1 cellular context compared by ENCODE assay signal in the genomic region with DNA sequence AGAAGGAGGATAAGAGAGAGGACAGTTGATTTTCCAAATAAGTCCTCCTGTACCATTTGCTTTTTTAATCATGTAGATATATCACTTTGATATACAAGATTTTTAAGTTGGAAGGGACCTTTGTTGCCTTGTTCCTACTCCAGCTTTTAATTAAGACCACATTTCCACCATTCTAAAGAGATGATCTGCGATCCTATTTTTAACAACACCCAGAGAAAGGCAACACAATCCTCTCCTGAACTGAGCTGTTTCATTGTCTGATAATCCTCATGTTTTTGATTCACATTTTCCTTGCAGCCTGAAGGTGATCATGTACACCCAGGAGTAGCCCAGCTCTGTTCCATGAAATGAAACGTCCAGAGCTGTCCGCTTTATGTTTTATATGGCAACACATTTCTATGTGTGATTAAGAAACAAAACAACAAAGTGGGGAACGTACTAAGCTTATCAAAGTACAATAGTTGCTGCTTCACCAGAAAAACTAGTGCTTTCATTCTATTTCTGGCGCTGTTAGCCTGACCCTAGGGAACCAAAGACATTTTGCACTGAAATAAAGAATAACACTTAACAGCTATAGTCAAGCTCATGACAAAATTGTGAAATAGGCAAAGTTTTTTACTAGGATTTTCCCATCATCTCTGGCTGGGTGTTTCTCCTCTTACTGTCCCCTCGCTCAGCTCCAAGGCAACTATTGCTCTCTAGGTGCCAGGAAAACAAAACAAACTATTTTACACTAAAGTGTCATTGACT.
TF ChIP-seq lines count a peak whose summit lies in the region.

No MANE protein-coding gene starts in this region.

TF ChIP-seq in HepG2, 621 proteins besides CTCF, POLR2A, EP300 and RAD21:
- TF ChIP-seq, protein P1, sequence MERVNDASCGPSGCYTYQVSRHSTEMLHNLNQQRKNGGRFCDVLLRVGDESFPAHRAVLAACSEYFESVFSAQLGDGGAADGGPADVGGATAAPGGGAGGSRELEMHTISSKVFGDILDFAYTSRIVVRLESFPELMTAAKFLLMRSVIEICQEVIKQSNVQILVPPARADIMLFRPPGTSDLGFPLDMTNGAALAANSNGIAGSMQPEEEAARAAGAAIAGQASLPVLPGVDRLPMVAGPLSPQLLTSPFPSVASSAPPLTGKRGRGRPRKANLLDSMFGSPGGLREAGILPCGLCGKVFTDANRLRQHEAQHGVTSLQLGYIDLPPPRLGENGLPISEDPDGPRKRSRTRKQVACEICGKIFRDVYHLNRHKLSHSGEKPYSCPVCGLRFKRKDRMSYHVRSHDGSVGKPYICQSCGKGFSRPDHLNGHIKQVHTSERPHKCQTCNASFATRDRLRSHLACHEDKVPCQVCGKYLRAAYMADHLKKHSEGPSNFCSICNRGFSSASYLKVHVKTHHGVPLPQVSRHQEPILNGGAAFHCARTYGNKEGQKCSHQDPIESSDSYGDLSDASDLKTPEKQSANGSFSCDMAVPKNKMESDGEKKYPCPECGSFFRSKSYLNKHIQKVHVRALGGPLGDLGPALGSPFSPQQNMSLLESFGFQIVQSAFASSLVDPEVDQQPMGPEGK (CRISPR knock-in tag; IDR thresholded peaks at IDR 0.05), result no peak
- no peak for TF ChIP-seq BRCA1 (CRISPR knock-in tag; IDR thresholded peaks at IDR 0.05)
- TF ChIP-seq KLF15 (CRISPR knock-in tag; IDR thresholded peaks at IDR 0.05; ENCODE audit: borderline replicate concordance), result no peak
- TF ChIP-seq, protein P2, sequence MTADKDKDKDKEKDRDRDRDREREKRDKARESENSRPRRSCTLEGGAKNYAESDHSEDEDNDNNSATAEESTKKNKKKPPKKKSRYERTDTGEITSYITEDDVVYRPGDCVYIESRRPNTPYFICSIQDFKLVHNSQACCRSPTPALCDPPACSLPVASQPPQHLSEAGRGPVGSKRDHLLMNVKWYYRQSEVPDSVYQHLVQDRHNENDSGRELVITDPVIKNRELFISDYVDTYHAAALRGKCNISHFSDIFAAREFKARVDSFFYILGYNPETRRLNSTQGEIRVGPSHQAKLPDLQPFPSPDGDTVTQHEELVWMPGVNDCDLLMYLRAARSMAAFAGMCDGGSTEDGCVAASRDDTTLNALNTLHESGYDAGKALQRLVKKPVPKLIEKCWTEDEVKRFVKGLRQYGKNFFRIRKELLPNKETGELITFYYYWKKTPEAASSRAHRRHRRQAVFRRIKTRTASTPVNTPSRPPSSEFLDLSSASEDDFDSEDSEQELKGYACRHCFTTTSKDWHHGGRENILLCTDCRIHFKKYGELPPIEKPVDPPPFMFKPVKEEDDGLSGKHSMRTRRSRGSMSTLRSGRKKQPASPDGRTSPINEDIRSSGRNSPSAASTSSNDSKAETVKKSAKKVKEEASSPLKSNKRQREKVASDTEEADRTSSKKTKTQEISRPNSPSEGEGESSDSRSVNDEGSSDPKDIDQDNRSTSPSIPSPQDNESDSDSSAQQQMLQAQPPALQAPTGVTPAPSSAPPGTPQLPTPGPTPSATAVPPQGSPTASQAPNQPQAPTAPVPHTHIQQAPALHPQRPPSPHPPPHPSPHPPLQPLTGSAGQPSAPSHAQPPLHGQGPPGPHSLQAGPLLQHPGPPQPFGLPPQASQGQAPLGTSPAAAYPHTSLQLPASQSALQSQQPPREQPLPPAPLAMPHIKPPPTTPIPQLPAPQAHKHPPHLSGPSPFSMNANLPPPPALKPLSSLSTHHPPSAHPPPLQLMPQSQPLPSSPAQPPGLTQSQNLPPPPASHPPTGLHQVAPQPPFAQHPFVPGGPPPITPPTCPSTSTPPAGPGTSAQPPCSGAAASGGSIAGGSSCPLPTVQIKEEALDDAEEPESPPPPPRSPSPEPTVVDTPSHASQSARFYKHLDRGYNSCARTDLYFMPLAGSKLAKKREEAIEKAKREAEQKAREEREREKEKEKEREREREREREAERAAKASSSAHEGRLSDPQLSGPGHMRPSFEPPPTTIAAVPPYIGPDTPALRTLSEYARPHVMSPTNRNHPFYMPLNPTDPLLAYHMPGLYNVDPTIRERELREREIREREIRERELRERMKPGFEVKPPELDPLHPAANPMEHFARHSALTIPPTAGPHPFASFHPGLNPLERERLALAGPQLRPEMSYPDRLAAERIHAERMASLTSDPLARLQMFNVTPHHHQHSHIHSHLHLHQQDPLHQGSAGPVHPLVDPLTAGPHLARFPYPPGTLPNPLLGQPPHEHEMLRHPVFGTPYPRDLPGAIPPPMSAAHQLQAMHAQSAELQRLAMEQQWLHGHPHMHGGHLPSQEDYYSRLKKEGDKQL (CRISPR knock-in tag; IDR thresholded peaks at IDR 0.05; ENCODE audit: low read depth), result no peak
- no peak for TF ChIP-seq HNF4A (CRISPR knock-in tag; IDR thresholded peaks at IDR 0.05)
- TF ChIP-seq SP5 (CRISPR knock-in tag; IDR thresholded peaks at IDR 0.05; ENCODE audit: borderline replicate concordance, low read depth), result no peak
- 0 out of 2 replicates have a peak, but pooled peaks have one; percentile 15 for TF ChIP-seq CEBPB (IDR thresholded peaks at IDR 0.05; ENCODE audit: borderline replicate concordance, low read depth, low read length)
- no peak for TF ChIP-seq ZEB1 (IDR thresholded peaks at IDR 0.05; ENCODE audit: insufficient replicate concordance, low read depth)
